ENCODE assay signal across 14 cellular contexts in genomic region chrX:22534643-22535042, GRCh38.
A peak's percentile ranks its signal among the peaks of the same experiment; 100 is the strongest.
DNase-seq lines count a peak whose midpoint lies in the region; ATAC-seq and TF ChIP-seq lines count a peak whose summit lies in the region.
"Had no signal": no experiment of that assay in that cellular context is flagged by ENCODE, and none has a peak within 500 bp of the region (broad histone marks: within the 10 kb centered on the region; RNA-seq: fewer than 3 reads in every experiment).

No MANE protein-coding gene starts in this region.

- no peaks in the 10 kb centered on the region for H3K36me3 ChIP-seq in ACC112 (ENCODE audit: insufficient read depth, low read length)

- peaks cover 7% of the 10 kb centered on the region for H3K4me1 ChIP-seq in ACC112 (ENCODE audit: control insufficient read depth, insufficient read depth, low read length, unreplicated experiment)

- no peak overlapping the region for H3K4me3 ChIP-seq in ACC112 (ENCODE audit: low read depth, low read length)
- H3K4me3 ChIP-seq in astrocyte of the cerebellum (ENCODE audit: low read depth, low read length): no peak overlapping the region
- H3K4me3 ChIP-seq: SK-N-MC had no signal

- H3K4me1 Mint-ChIP-seq in HFFc6 (ENCODE audit: low read depth): peaks cover 33% of the 10 kb centered on the region

- no peaks in the 10 kb centered on the region for H3K27me3 Mint-ChIP-seq in HFFc6 (ENCODE audit: insufficient read depth)

- no peaks in the 10 kb centered on the region for H3K27me3 ChIP-seq in ACC112 (ENCODE audit: insufficient read depth, low read length)

- no peaks in the 10 kb centered on the region for H3K36me3 Mint-ChIP-seq in HFFc6 (ENCODE audit: low read depth)

- ATAC-seq in GM18519 (IDR thresholded peaks at IDR 0.05; ENCODE audit: low FRiP score, unreplicated experiment) (no peak), GM21381 (IDR thresholded peaks at IDR 0.05; ENCODE audit: unreplicated experiment) (no peak)

- no peaks in the 10 kb centered on the region for H3K9me3 Mint-ChIP-seq in HFFc6
- H3K9me3 Mint-ChIP-seq: activated B cell treated with CpG ODN at 0.5 μM for 24 hours had no signal

- in situ Hi-C loops in astrocyte of the cerebellum (cut with HindIII; ENCODE audit: low sequenced_read_pairs): no loop called here

- H2AFZ ChIP-seq in ACC112 (ENCODE audit: low read length, unreplicated experiment): no peak overlapping the region

- TF ChIP-seq CTCF in HFFc6 (IDR thresholded peaks at IDR 0.05) (no peak), astrocyte of the cerebellum (IDR thresholded peaks at IDR 0.05; ENCODE audit: low read depth, low read length, missing control alignments) (no peak)

- DNase-seq in HFFc6 (peak; percentile 82), astrocyte of the cerebellum (ENCODE audit: low read depth) (peak; percentile 64), iris pigment epithelial cell (ENCODE audit: low read depth) (peak; percentile 85), Ammon's horn (ENCODE audit: low spot score) (no peak), substantia nigra (lab: John Stamatoyannopoulos, UW) (no peak)
- DNase-seq: activated B cell treated with CpG ODN at 0.5 μM for 24 hours, activated T-cell treated with anti-CD3 and anti-CD28 coated beads for 4 hours, islet precursor cell, NCI-H1105 treated with DMSO at 0.1 percent for 48 hours had no signal

- no peak overlapping the region for H3K27ac Mint-ChIP-seq in HFFc6
- H3K27ac Mint-ChIP-seq: activated B cell treated with CpG ODN at 0.5 μM for 24 hours had no signal

- no peak overlapping the region for H3K4me3 Mint-ChIP-seq in HFFc6
- H3K4me3 Mint-ChIP-seq: activated B cell treated with CpG ODN at 0.5 μM for 24 hours had no signal

- no peaks in the 10 kb centered on the region for H3K79me2 ChIP-seq in ACC112 (ENCODE audit: control insufficient read depth, insufficient read depth, low read length, unreplicated experiment)

- H3K27ac ChIP-seq in ACC112 (ENCODE audit: low read depth, low read length): 0 out of 2 replicates have a peak overlapping the region, but pooled peaks have one; percentile 29
- H3K27ac ChIP-seq in substantia nigra (ENCODE audit: low read depth, low read length, poor library complexity, severe bottlenecking): no peak overlapping the region
- H3K27ac ChIP-seq: C4-2B, SK-N-MC had no signal

Comparison
In these comparisons a context has a peak if more than half of its experiments do, and no peak if none do; other contexts are left out.
1. DNase-seq: peak in HFFc6 (single experiment), astrocyte of the cerebellum (single experiment) and iris pigment epithelial cell (single experiment); none in Ammon's horn (single experiment) and substantia nigra (0 of 49).